8 cellular contexts compared by ENCODE assay signal in genomic region chrX:52995974-52996304, GRCh38. TPM values are rescaled to one million over a fixed set of nuclear protein-coding genes. Genes with fewer than 3 reads are reported as not detected.
A peak's percentile ranks its signal among the peaks of the same experiment; 100 is the strongest.
DNase-seq lines count a peak whose midpoint lies in the region; TF ChIP-seq lines count a peak whose summit lies in the region.

No MANE protein-coding gene starts in this region.

- H3K27me3 Mint-ChIP-seq in CD14-positive monocyte (ENCODE audit: low read depth in 3 of 3), result peaks cover 5 to 32% (median 11%) of the 10 kb centered on the region in 3 donors
- no peaks in the 10 kb centered on the region for H3K27me3 Mint-ChIP-seq in chondrocyte (ENCODE audit: low read depth)
- peaks cover 4% of the 10 kb centered on the region for H3K27me3 Mint-ChIP-seq in nephron progenitor cell (ENCODE audit: low read depth, poor library complexity)

- H3K4me1 Mint-ChIP-seq in CD14-positive monocyte (peaks cover 24% of the 10 kb centered on the region), chondrocyte (ENCODE audit: low read depth) (peaks cover 12% of the 10 kb centered on the region), nephron progenitor cell (peaks cover 15% of the 10 kb centered on the region)

- H3K4me3 Mint-ChIP-seq in CD14-positive monocyte, result peak overlapping the region; percentile 81 to 97
- H3K4me3 Mint-ChIP-seq in chondrocyte (ENCODE audit: unreplicated experiment), result peak overlapping the region; percentile 85
- H3K4me3 Mint-ChIP-seq in nephron progenitor cell, result peak overlapping the region; percentile 92

- peak overlapping the region in 5 of 7 donors; percentile 91 to 100 (median 99) for H3K27ac Mint-ChIP-seq in CD14-positive monocyte
- H3K27ac Mint-ChIP-seq in chondrocyte (ENCODE audit: unreplicated experiment), result peak overlapping the region; percentile 99
- peak overlapping the region; percentile 100 for H3K27ac Mint-ChIP-seq in nephron progenitor cell

- H3K36me3 Mint-ChIP-seq in CD14-positive monocyte, result no peaks in the 10 kb centered on the region
- no peaks in the 10 kb centered on the region for H3K36me3 Mint-ChIP-seq in chondrocyte (ENCODE audit: low read depth)
- H3K36me3 Mint-ChIP-seq in nephron progenitor cell (ENCODE audit: low read depth), result no peaks in the 10 kb centered on the region

- intact Hi-C loops in CD14-positive monocyte (cut with micrococcal nuclease), result no loop called here

- DNase-seq in CD14-positive monocyte (ENCODE audit: low spot score) (no peak), HuH-7.5 (ENCODE audit: low spot score) (peak; percentile 40), chondrocyte (ENCODE audit: low spot score) (no peak), nephron progenitor cell (no peak), NCI-H524 (lab: John Stamatoyannopoulos, UW) (no peak), activated gamma-delta T cell (lab: John Stamatoyannopoulos, UW) (no peak), amniotic stem cell (lab: John Stamatoyannopoulos, UW) (no peak)
- no peak for DNase-seq in stimulated activated CD4-positive, alpha-beta T cell treated with anti-CD3 and anti-CD28 coated beads, Interleukin-4, amount 100 ng/mL, for 1 hour

- TF ChIP-seq CTCF in CD14-positive monocyte (IDR thresholded peaks at IDR 0.05) (peak; percentile 52), chondrocyte (IDR thresholded peaks at IDR 0.05) (peak; percentile 53), nephron progenitor cell (IDR thresholded peaks at IDR 0.05) (no peak)

- H3K9me3 Mint-ChIP-seq in CD14-positive monocyte, result peaks cover 0 to 5% (median 0%) of the 10 kb centered on the region in 7 donors
- peaks cover 6% of the 10 kb centered on the region for H3K9me3 Mint-ChIP-seq in chondrocyte (ENCODE audit: low read depth)
- peaks cover 55% of the 10 kb centered on the region for H3K9me3 Mint-ChIP-seq in nephron progenitor cell

RNA-seq across cellular contexts. Expression of gene FAM156A, which starts 37.6 kb away (rescaled TPM):
- 1 to 10 TPM; 3.4 to 5.6 TPM for polyA plus RNA-seq in CD14-positive monocyte
- total RNA-seq in chondrocyte, result 23.8 to 39.9 TPM (median 25.2 TPM) in 3 replicates

RNA-seq across cellular contexts. Expression of gene GPR173, which starts 52.6 kb away (rescaled TPM):
- polyA plus RNA-seq in CD14-positive monocyte, result not detected
- 7.9 to 18.2 TPM (median 8.5 TPM) in 3 replicates for total RNA-seq in chondrocyte
